In the genomic region with DNA sequence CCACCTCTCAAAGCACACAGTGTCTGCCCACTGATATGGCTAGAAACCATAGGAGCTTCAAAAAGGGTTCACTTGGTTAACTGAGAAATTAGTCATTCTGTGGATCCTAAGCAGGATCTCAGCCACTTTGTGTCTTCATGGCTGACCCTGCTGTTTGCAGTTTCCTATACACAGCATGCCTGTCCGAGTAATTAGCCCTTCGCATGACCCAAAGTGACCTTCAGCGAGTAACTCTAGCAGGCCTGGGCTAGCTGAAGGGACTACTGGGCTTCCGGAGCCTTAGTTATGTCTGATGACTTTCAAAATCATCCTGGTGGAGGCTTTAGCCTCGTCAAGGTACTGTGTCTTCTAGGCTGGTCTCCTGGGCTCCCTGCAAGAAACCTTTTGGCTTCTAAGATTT, we compare ENCODE assay signal across 1 cellular context.
TF ChIP-seq lines count a peak whose summit lies in the region.

No MANE protein-coding gene starts in this region.

TF ChIP-seq in IMR-90, 13 proteins besides CTCF, POLR2A, EP300 and RAD21:
- TF ChIP-seq MAZ (IDR thresholded peaks at IDR 0.05; ENCODE audit: borderline replicate concordance, low read depth, low read length) (no peak), FOS (IDR thresholded peaks at IDR 0.05; ENCODE audit: low read depth, low read length) (no peak), RFX5 (IDR thresholded peaks at IDR 0.05; ENCODE audit: low read depth, low read length) (no peak), MXI1 (IDR thresholded peaks at IDR 0.05; ENCODE audit: borderline replicate concordance, low read depth, low read length) (no peak), RCOR1 (IDR thresholded peaks at IDR 0.05; ENCODE audit: insufficient replicate concordance, low read length) (no peak), MAFK (IDR thresholded peaks at IDR 0.05; ENCODE audit: low read depth, low read length) (no peak), BHLHE40 (IDR thresholded peaks at IDR 0.05; ENCODE audit: low read depth, low read length) (no peak)
